Comparison of ENCODE assay signal across 15 cellular contexts in the genomic region with DNA sequence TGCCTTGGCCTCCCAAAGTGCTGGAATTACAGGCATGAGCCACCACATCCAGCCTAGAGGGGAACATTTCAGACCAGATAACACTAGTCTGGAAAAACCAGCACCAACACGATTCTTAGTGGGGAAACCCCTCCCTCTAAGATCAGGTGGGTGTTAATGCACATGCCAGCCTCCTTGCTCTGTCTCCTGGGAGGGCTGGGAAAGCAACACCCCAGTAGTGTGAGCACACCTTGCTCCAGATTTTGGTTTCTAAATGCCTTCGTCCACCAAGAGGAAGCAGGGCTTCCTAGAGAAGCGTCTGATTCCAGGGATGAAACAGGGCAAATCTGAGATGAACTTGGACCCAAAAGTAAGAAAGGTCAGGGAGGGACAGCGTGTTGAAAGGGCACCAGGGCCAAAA. TPM values are rescaled to one million over a fixed set of nuclear protein-coding genes. Genes with fewer than 3 reads are reported as not detected.
DNase-seq lines count a peak whose midpoint lies in the region; ATAC-seq and TF ChIP-seq lines count a peak whose summit lies in the region.
"Had no signal": no experiment of that assay in that cellular context is flagged by ENCODE, and none has a peak within 500 bp of the region (broad histone marks: within the 10 kb centered on the region; RNA-seq: fewer than 3 reads in every experiment).

No MANE protein-coding gene starts in this region.

- H3K27ac Mint-ChIP-seq in activated CD8-positive, alpha-beta T cell treated with anti-CD3 and anti-CD28 coated beads, Interleukin-2, amount 10 ng/mL, durations not matched to agents 7 days and 5 days = no peak overlapping the region
- no peak overlapping the region for H3K27ac Mint-ChIP-seq in activated CD8-positive, alpha-beta T cell treated with anti-CD3 and anti-CD28 coated beads for 36 hours
- no peak overlapping the region for H3K27ac Mint-ChIP-seq in GM23338
- H3K27ac Mint-ChIP-seq: CD4-positive, CD25-positive, alpha-beta regulatory T cell had no signal

- H3K4me1 ChIP-seq in right atrium auricular region = no peaks in the 10 kb centered on the region
- H3K4me1 ChIP-seq in heart left ventricle = peaks cover 0 to 8% (median 0%) of the 10 kb centered on the region in 12 donors
- H3K4me1 ChIP-seq in esophagus muscularis mucosa = no peaks in the 10 kb centered on the region
- no peaks in the 10 kb centered on the region for H3K4me1 ChIP-seq in GM23338 (ENCODE audit: insufficient read depth)
- no peaks in the 10 kb centered on the region for H3K4me1 ChIP-seq in lower lobe of right lung

- H3K36me3 Mint-ChIP-seq in activated CD8-positive, alpha-beta T cell treated with anti-CD3 and anti-CD28 coated beads, Interleukin-2, amount 10 ng/mL, durations not matched to agents 7 days and 5 days (ENCODE audit: low read depth) = no peaks in the 10 kb centered on the region
- no peaks in the 10 kb centered on the region for H3K36me3 Mint-ChIP-seq in activated CD8-positive, alpha-beta T cell treated with anti-CD3 and anti-CD28 coated beads for 36 hours (ENCODE audit: low read depth)
- peaks cover 4% of the 10 kb centered on the region; the same call in 2 of the 3 replicates for H3K36me3 Mint-ChIP-seq in GM23338 (ENCODE audit: low read depth)
- H3K36me3 Mint-ChIP-seq: CD4-positive, CD25-positive, alpha-beta regulatory T cell had no signal

- H3K27me3 Mint-ChIP-seq in activated CD8-positive, alpha-beta T cell treated with anti-CD3 and anti-CD28 coated beads, Interleukin-2, amount 10 ng/mL, durations not matched to agents 7 days and 5 days (ENCODE audit: low read depth) = peaks cover 2% of the 10 kb centered on the region
- H3K27me3 Mint-ChIP-seq in activated CD8-positive, alpha-beta T cell treated with anti-CD3 and anti-CD28 coated beads for 36 hours = peaks cover 3% of the 10 kb centered on the region
- peaks cover 13% of the 10 kb centered on the region for H3K27me3 Mint-ChIP-seq in GM23338 (ENCODE audit: insufficient read depth, low read depth, poor library complexity)

- TF ChIP-seq POLR2A in heart left ventricle (IDR thresholded peaks at IDR 0.05) = no peak
- TF ChIP-seq POLR2A in esophagus muscularis mucosa (IDR thresholded peaks at IDR 0.05; ENCODE audit: low read depth) = no peak

- H3K4me3 ChIP-seq in right atrium auricular region (no peak overlapping the region), heart left ventricle (no peak overlapping the region), esophagus muscularis mucosa (no peak overlapping the region), GM23338 (no peak overlapping the region), lower lobe of right lung (no peak overlapping the region)
- H3K4me3 ChIP-seq: BLaER1 had no signal

- H4K20me1 ChIP-seq in GM23338 (replicated peaks; ENCODE audit: insufficient read depth) = no peaks in the 10 kb centered on the region
- H4K20me1 ChIP-seq: BLaER1 had no signal

- no peaks in the 10 kb centered on the region for H3K4me1 Mint-ChIP-seq in activated CD8-positive, alpha-beta T cell treated with anti-CD3 and anti-CD28 coated beads, Interleukin-2, amount 10 ng/mL, durations not matched to agents 7 days and 5 days (ENCODE audit: low read depth)
- H3K4me1 Mint-ChIP-seq in activated CD8-positive, alpha-beta T cell treated with anti-CD3 and anti-CD28 coated beads for 36 hours (ENCODE audit: low read depth) = no peaks in the 10 kb centered on the region
- H3K4me1 Mint-ChIP-seq in GM23338 = peaks cover 3% of the 10 kb centered on the region

- H3K27ac ChIP-seq in right atrium auricular region (no peak overlapping the region), heart left ventricle (no peak overlapping the region), esophagus muscularis mucosa (replicated peaks in 1 of 4) (no peak overlapping the region), GM23338 (ENCODE audit: low read depth) (no peak overlapping the region), lower lobe of right lung (no peak overlapping the region)
- H3K27ac ChIP-seq: BLaER1 had no signal

- no peak overlapping the region for H3K4me2 ChIP-seq in GM23338
- H3K4me2 ChIP-seq: BLaER1 had no signal

- H3K27me3 ChIP-seq in right atrium auricular region (no peaks in the 10 kb centered on the region), heart left ventricle (peaks cover 0 to 22% (median 0%) of the 10 kb centered on the region in 9 donors), esophagus muscularis mucosa (peaks cover 0 to 58% (median 0%) of the 10 kb centered on the region in 4 donors), GM23338 (ENCODE audit: insufficient read depth) (no peaks in the 10 kb centered on the region), lower lobe of right lung (ENCODE audit: low read depth) (peaks cover 5% of the 10 kb centered on the region)
- H3K27me3 ChIP-seq: BLaER1 had no signal

- CTCF ChIA-PET in activated CD8-positive, alpha-beta T cell treated with anti-CD3 and anti-CD28 coated beads, Interleukin-2, amount 10 ng/mL, durations not matched to agents 7 days and 5 days (lab: Charles Lee) = no interaction called here
- CTCF ChIA-PET in activated CD8-positive, alpha-beta T cell treated with anti-CD3 and anti-CD28 coated beads for 36 hours (lab: Charles Lee) = no interaction called here

- no peaks in the 10 kb centered on the region for H3K9me2 ChIP-seq in GM23338 (ENCODE audit: insufficient read depth)

- H3K36me3 ChIP-seq in right atrium auricular region = no peaks in the 10 kb centered on the region
- H3K36me3 ChIP-seq in heart left ventricle = no peaks in the 10 kb centered on the region
- H3K36me3 ChIP-seq in esophagus muscularis mucosa = no peaks in the 10 kb centered on the region
- H3K36me3 ChIP-seq in GM23338 (ENCODE audit: insufficient read depth) = no peaks in the 10 kb centered on the region
- H3K36me3 ChIP-seq in lower lobe of right lung = no peaks in the 10 kb centered on the region
- H3K36me3 ChIP-seq: BLaER1 had no signal

- H3K9me3 Mint-ChIP-seq in activated CD8-positive, alpha-beta T cell treated with anti-CD3 and anti-CD28 coated beads, Interleukin-2, amount 10 ng/mL, durations not matched to agents 7 days and 5 days (ENCODE audit: insufficient read depth) = peaks cover 4% of the 10 kb centered on the region
- peaks cover 2% of the 10 kb centered on the region for H3K9me3 Mint-ChIP-seq in activated CD8-positive, alpha-beta T cell treated with anti-CD3 and anti-CD28 coated beads for 36 hours
- peaks cover 29% of the 10 kb centered on the region for H3K9me3 Mint-ChIP-seq in GM23338

- intact Hi-C loops in activated CD8-positive, alpha-beta T cell treated with anti-CD3 and anti-CD28 coated beads for 36 hours (cut with micrococcal nuclease) = no loop called here
- intact Hi-C loops in heart left ventricle (cut with DNase I) (no loop called here), esophagus muscularis mucosa (cut with DNase I) (no loop called here), lower lobe of right lung (cut with DNase I) (no loop called here)

- no peak for TF ChIP-seq EP300 in esophagus muscularis mucosa (IDR thresholded peaks at IDR 0.05)

- no peaks in the 10 kb centered on the region for H3F3A ChIP-seq in GM23338 (replicated peaks; ENCODE audit: low read depth)

- POLR2A ChIA-PET in activated CD8-positive, alpha-beta T cell treated with anti-CD3 and anti-CD28 coated beads, Interleukin-2, amount 10 ng/mL, durations not matched to agents 7 days and 5 days (lab: Charles Lee) = no interaction called here
- POLR2A ChIA-PET in activated CD8-positive, alpha-beta T cell treated with anti-CD3 and anti-CD28 coated beads for 36 hours (lab: Charles Lee) = no interaction called here

- no peak overlapping the region for H2AFZ ChIP-seq in GM23338

- TF ChIP-seq CTCF in activated CD8-positive, alpha-beta T cell treated with anti-CD3 and anti-CD28 coated beads for 36 hours (IDR thresholded peaks at IDR 0.05) = no peak
- no peak for TF ChIP-seq CTCF in right atrium auricular region (IDR thresholded peaks at IDR 0.05)
- TF ChIP-seq CTCF in heart left ventricle (IDR thresholded peaks at IDR 0.05) = no peak
- no peak for TF ChIP-seq CTCF in esophagus muscularis mucosa (IDR thresholded peaks at IDR 0.05)
- no peak for TF ChIP-seq CTCF in GM23338 (conservative IDR thresholded peaks at IDR 0.05; ENCODE audit: low read depth in 2 of 2)
- no peak for TF ChIP-seq CTCF in lower lobe of right lung (IDR thresholded peaks at IDR 0.05)

- H3K4me3 Mint-ChIP-seq in activated CD8-positive, alpha-beta T cell treated with anti-CD3 and anti-CD28 coated beads, Interleukin-2, amount 10 ng/mL, durations not matched to agents 7 days and 5 days = no peak overlapping the region
- no peak overlapping the region for H3K4me3 Mint-ChIP-seq in activated CD8-positive, alpha-beta T cell treated with anti-CD3 and anti-CD28 coated beads for 36 hours
- H3K4me3 Mint-ChIP-seq in GM23338 = no peak overlapping the region
- H3K4me3 Mint-ChIP-seq: CD4-positive, CD25-positive, alpha-beta regulatory T cell had no signal

- peak; percentile 9 for DNase-seq in activated CD8-positive, alpha-beta T cell treated with anti-CD3 and anti-CD28 coated beads, Interleukin-2, amount 10 ng/mL, durations not matched to agents 7 days and 5 days
- no peak for DNase-seq in activated CD8-positive, alpha-beta T cell treated with anti-CD3 and anti-CD28 coated beads for 36 hours
- DNase-seq in right atrium auricular region (ENCODE audit: low spot score) (peak; percentile 16), heart left ventricle (no peak), esophagus muscularis mucosa (ENCODE audit: extremely low spot score) (peak; percentile 60), GM23338 (ENCODE audit: low spot score) (no peak), lower lobe of right lung (no peak)
- DNase-seq: 8988T; AML-193; CD4-positive, CD25-positive, alpha-beta regulatory T cell; DMS79; GOT3; HCEC 1CT had no signal

- WGBS in heart left ventricle, 4 donors = 64 to 93% (median 82%) methylated on average over 3 to 4 of the region's 4 CpGs
- WGBS in esophagus muscularis mucosa = 78% methylated on average over 3 of the region's 4 CpGs

- H3K9me3 ChIP-seq in right atrium auricular region = peaks cover 0 to 6% of the 10 kb centered on the region in 2 donors
- H3K9me3 ChIP-seq in heart left ventricle = peaks cover 0 to 16% (median 2%) of the 10 kb centered on the region in 12 donors
- peaks cover 0 to 12% (median 6%) of the 10 kb centered on the region in 4 donors for H3K9me3 ChIP-seq in esophagus muscularis mucosa
- peaks cover 7% of the 10 kb centered on the region for H3K9me3 ChIP-seq in lower lobe of right lung

- H3K79me2 ChIP-seq in GM23338 (replicated peaks; ENCODE audit: insufficient read depth) = no peaks in the 10 kb centered on the region

- ATAC-seq in activated CD8-positive, alpha-beta T cell treated with anti-CD3 and anti-CD28 coated beads, Interleukin-2, amount 10 ng/mL, durations not matched to agents 7 days and 5 days = no peak
- no peak for ATAC-seq in activated CD8-positive, alpha-beta T cell treated with anti-CD3 and anti-CD28 coated beads for 36 hours
- no peak for ATAC-seq in heart left ventricle
- no peak for ATAC-seq in GM23338
- ATAC-seq in lower lobe of right lung = no peak

RNA-seq across cellular contexts. Expression of gene KRTAP10-4, which starts 2.2 kb away (rescaled TPM):
- total RNA-seq in activated CD8-positive, alpha-beta T cell treated with anti-CD3 and anti-CD28 coated beads, Interleukin-2, amount 10 ng/mL, durations not matched to agents 7 days and 5 days = not detected
- not detected for total RNA-seq in activated CD8-positive, alpha-beta T cell treated with anti-CD3 and anti-CD28 coated beads for 36 hours
- not detected for total RNA-seq in right atrium auricular region
- total RNA-seq in heart left ventricle = not detected
- polyA plus RNA-seq in heart left ventricle = not detected
- not detected for total RNA-seq in esophagus muscularis mucosa
- total RNA-seq in GM23338 (2014; rRNA removed; shearing (Covaris generic)) = not detected in 2 replicates
- polyA plus RNA-seq in GM23338 (2016; fragmentation: Nextera tagmentation; extraction: Ambion mirVana) = not detected in 2 replicates
- total RNA-seq in lower lobe of right lung = not detected
- total RNA-seq: CD4-positive, CD25-positive, alpha-beta regulatory T cell; G401 had no signal
- polyA plus RNA-seq: CD4-positive, CD25-positive, alpha-beta regulatory T cell had no signal

RNA-seq across cellular contexts. Expression of gene KRTAP10-5, which starts 9.1 kb away (rescaled TPM):
- not detected for total RNA-seq in activated CD8-positive, alpha-beta T cell treated with anti-CD3 and anti-CD28 coated beads, Interleukin-2, amount 10 ng/mL, durations not matched to agents 7 days and 5 days
- not detected for total RNA-seq in activated CD8-positive, alpha-beta T cell treated with anti-CD3 and anti-CD28 coated beads for 36 hours
- total RNA-seq in right atrium auricular region (not detected), heart left ventricle (not detected), esophagus muscularis mucosa (not detected), lower lobe of right lung (not detected)
- polyA plus RNA-seq in heart left ventricle (not detected), GM23338 (2016; fragmentation: Nextera tagmentation; extraction: Ambion mirVana) (not detected in 2 replicates)
- not detected in 2 replicates for total RNA-seq in GM23338 (2014; rRNA removed; shearing (Covaris generic))
- total RNA-seq: CD4-positive, CD25-positive, alpha-beta regulatory T cell; G401 had no signal
- polyA plus RNA-seq: CD4-positive, CD25-positive, alpha-beta regulatory T cell had no signal

RNA-seq across cellular contexts. Expression of gene KRTAP10-3, which starts 12.7 kb away (rescaled TPM):
- total RNA-seq in activated CD8-positive, alpha-beta T cell treated with anti-CD3 and anti-CD28 coated beads, Interleukin-2, amount 10 ng/mL, durations not matched to agents 7 days and 5 days = not detected
- not detected for total RNA-seq in activated CD8-positive, alpha-beta T cell treated with anti-CD3 and anti-CD28 coated beads for 36 hours
- total RNA-seq in right atrium auricular region = not detected
- total RNA-seq in heart left ventricle = not detected
- polyA plus RNA-seq in heart left ventricle = not detected
- not detected for total RNA-seq in esophagus muscularis mucosa
- not detected in 2 replicates for total RNA-seq in GM23338 (2014; rRNA removed; shearing (Covaris generic))
- not detected in 2 replicates for polyA plus RNA-seq in GM23338 (2016; fragmentation: Nextera tagmentation; extraction: Ambion mirVana)
- not detected for total RNA-seq in lower lobe of right lung
- total RNA-seq: CD4-positive, CD25-positive, alpha-beta regulatory T cell; G401 had no signal
- polyA plus RNA-seq: CD4-positive, CD25-positive, alpha-beta regulatory T cell had no signal

RNA-seq across cellular contexts. Expression of gene KRTAP10-2, which starts 20.0 kb away (rescaled TPM):
- not detected for total RNA-seq in activated CD8-positive, alpha-beta T cell treated with anti-CD3 and anti-CD28 coated beads, Interleukin-2, amount 10 ng/mL, durations not matched to agents 7 days and 5 days
- total RNA-seq in activated CD8-positive, alpha-beta T cell treated with anti-CD3 and anti-CD28 coated beads for 36 hours = not detected
- total RNA-seq in right atrium auricular region = not detected
- not detected for total RNA-seq in heart left ventricle
- not detected for polyA plus RNA-seq in heart left ventricle
- not detected for total RNA-seq in esophagus muscularis mucosa
- not detected in 2 replicates for total RNA-seq in GM23338 (2014; rRNA removed; shearing (Covaris generic))
- polyA plus RNA-seq in GM23338 (2016; fragmentation: Nextera tagmentation; extraction: Ambion mirVana) = 0.24 TPM in 1 of 2 replicates, not detected in the other
- total RNA-seq in lower lobe of right lung = not detected
- total RNA-seq: CD4-positive, CD25-positive, alpha-beta regulatory T cell; G401 had no signal
- polyA plus RNA-seq: CD4-positive, CD25-positive, alpha-beta regulatory T cell had no signal

RNA-seq across cellular contexts. Expression of gene KRTAP10-6, which starts 21.0 kb away (rescaled TPM):
- total RNA-seq in activated CD8-positive, alpha-beta T cell treated with anti-CD3 and anti-CD28 coated beads, Interleukin-2, amount 10 ng/mL, durations not matched to agents 7 days and 5 days = not detected
- not detected for total RNA-seq in activated CD8-positive, alpha-beta T cell treated with anti-CD3 and anti-CD28 coated beads for 36 hours
- total RNA-seq in right atrium auricular region = not detected
- total RNA-seq in heart left ventricle = not detected
- polyA plus RNA-seq in heart left ventricle = not detected
- total RNA-seq in esophagus muscularis mucosa = not detected
- total RNA-seq in GM23338 (2014; rRNA removed; shearing (Covaris generic)) = not detected in 2 replicates
- not detected in 2 replicates for polyA plus RNA-seq in GM23338 (2016; fragmentation: Nextera tagmentation; extraction: Ambion mirVana)
- total RNA-seq in lower lobe of right lung = not detected
- total RNA-seq: CD4-positive, CD25-positive, alpha-beta regulatory T cell; G401 had no signal
- polyA plus RNA-seq: CD4-positive, CD25-positive, alpha-beta regulatory T cell had no signal

Comparison
In these comparisons a context has a peak if more than half of its experiments do, and no peak if none do; other contexts are left out.
1. DNase-seq: peak in activated CD8-positive, alpha-beta T cell treated with anti-CD3 and anti-CD28 coated beads, Interleukin-2, amount 10 ng/mL, durations not matched to agents 7 days and 5 days (single experiment), right atrium auricular region (single experiment) and esophagus muscularis mucosa (single experiment); none in activated CD8-positive, alpha-beta T cell treated with anti-CD3 and anti-CD28 coated beads for 36 hours (single experiment), heart left ventricle (0 of 5), GM23338 (single experiment) and lower lobe of right lung (single experiment).